18 cellular contexts compared by ENCODE assay signal in genomic region chr6:131210469-131210868, GRCh38.
"Had no signal": no experiment of that assay in that cellular context is flagged by ENCODE, and none has a peak within 500 bp of the region (broad histone marks: within the 10 kb centered on the region; RNA-seq: fewer than 3 reads in every experiment).

No MANE protein-coding gene starts in this region.

- ATAC-seq: gastrocnemius medialis; left lobe of liver; natural killer cell treated with Interleukin-12 subunit alpha and Interleukin-12 subunit beta and Interleukin-15 and Interleukin-18, amount 100 ng/mL, for 72 hours; pancreas; stimulated activated naive B cell treated with anti-CD40 and anti-IgM and Interleukin-4, amounts not matched to agents 10 μg/mL and 1 μg/mL and 100 μg/mL, for 72 hours; upper lobe of right lung had no signal

- H3K27me3 ChIP-seq: esophagus muscularis mucosa, gastrocnemius medialis, neutrophil, pancreas, sigmoid colon, upper lobe of right lung had no signal

- H3K36me3 ChIP-seq: gastrocnemius medialis, neutrophil, pancreas, upper lobe of right lung, WERI-Rb-1 had no signal

- H3K4me3 ChIP-seq: esophagus muscularis mucosa, gastrocnemius medialis, lung, pancreas, sigmoid colon, upper lobe of right lung had no signal

- DNase-seq: activated CD4-positive, alpha-beta T cell treated with anti-CD3 and anti-CD28 coated beads for 1 hour; activated CD4-positive, alpha-beta T cell treated with anti-CD3 and anti-CD28 coated beads, Interleukin-2, amount 50 U/mL, for 48 hours; activated gamma-delta T cell; amniotic stem cell; effector memory CD4-positive, alpha-beta T cell; gastrocnemius medialis; head of caudate nucleus; pancreas; sigmoid colon; stimulated activated CD4-positive, alpha-beta T cell treated with anti-CD3 and anti-CD28 coated beads, Interleukin-4, amount 100 ng/mL, for 4 hours; stimulated activated naive B cell treated with anti-CD40 and anti-IgM and Interleukin-4, amounts not matched to agents 10 μg/mL and 1 μg/mL and 100 μg/mL, for 72 hours; upper lobe of right lung; WERI-Rb-1 had no signal
